Comparison of ENCODE assay signal across 18 cellular contexts in genomic region chr9:116007824-116008223, GRCh38.
"Had no signal": no experiment of that assay in that cellular context is flagged by ENCODE, and none has a peak within 500 bp of the region (broad histone marks: within the 10 kb centered on the region; RNA-seq: fewer than 3 reads in every experiment).

No MANE protein-coding gene starts in this region.

- H3K36me3 ChIP-seq: WERI-Rb-1 had no signal

- H3K27ac Mint-ChIP-seq: activated CD4-positive, alpha-beta T cell treated with anti-CD3 and anti-CD28 coated beads for 36 hours; activated CD8-positive, alpha-beta T cell treated with anti-CD3 and anti-CD28 coated beads for 36 hours; activated naive CD4-positive, alpha-beta T cell treated with anti-CD3 and anti-CD28 coated beads, Interleukin-2, amount 10 ng/mL, durations not matched to agents 7 days and 5 days; activated naive CD8-positive, alpha-beta T cell treated with anti-CD3 and anti-CD28 coated beads for 36 hours; activated T-cell treated with anti-CD3 and anti-CD28 coated beads, Interleukin-2, amount 50 U/mL, for 72 hours; activated T-helper 2 cell treated with anti-CD3 and anti-CD28 coated beads, Interferon-gamma antibody, Interleukin-2, Interleukin-4, amounts not matched to agents 10 μg/mL and 5 μg/mL and 100 μg/mL, durations not matched to agents 14 hours and 24 hours and 36 hours had no signal

- H3K4me3 Mint-ChIP-seq: activated CD4-positive, alpha-beta T cell treated with anti-CD3 and anti-CD28 coated beads for 36 hours; activated CD8-positive, alpha-beta T cell treated with anti-CD3 and anti-CD28 coated beads for 36 hours; activated naive CD4-positive, alpha-beta T cell treated with anti-CD3 and anti-CD28 coated beads, Interleukin-2, amount 10 ng/mL, durations not matched to agents 7 days and 5 days; activated naive CD8-positive, alpha-beta T cell treated with anti-CD3 and anti-CD28 coated beads for 36 hours; activated T-cell treated with anti-CD3 and anti-CD28 coated beads, Interleukin-2, amount 50 U/mL, for 72 hours had no signal

- H3K36me3 Mint-ChIP-seq: activated naive CD4-positive, alpha-beta T cell treated with anti-CD3 and anti-CD28 coated beads, Interleukin-2, amount 10 ng/mL, durations not matched to agents 7 days and 5 days; activated naive CD8-positive, alpha-beta T cell treated with anti-CD3 and anti-CD28 coated beads for 36 hours had no signal

- ATAC-seq: activated CD4-positive, alpha-beta T cell treated with anti-CD3 and anti-CD28 coated beads for 36 hours; activated CD8-positive, alpha-beta T cell treated with anti-CD3 and anti-CD28 coated beads for 36 hours; activated T-cell treated with anti-CD3 and anti-CD28 coated beads, Interleukin-2, amount 50 U/mL, for 72 hours had no signal

- DNase-seq: activated CD4-positive, alpha-beta T cell treated with anti-CD3 and anti-CD28 coated beads for 36 hours; activated CD8-positive, alpha-beta memory T cell treated with anti-CD3 and anti-CD28 coated beads, Interleukin-2, amount 50 U/mL, for 4 hours; activated CD8-positive, alpha-beta T cell treated with anti-CD3 and anti-CD28 coated beads for 36 hours; activated gamma-delta T cell treated with Interleukin-2 at 50 U/mL for 16 hours; activated naive CD4-positive, alpha-beta T cell treated with anti-CD3 and anti-CD28 coated beads, Interleukin-2, amount 10 ng/mL, durations not matched to agents 7 days and 5 days; activated naive CD8-positive, alpha-beta T cell treated with anti-CD3 and anti-CD28 coated beads for 36 hours; activated T-cell treated with anti-CD3 and anti-CD28 coated beads, Interleukin-2, amount 50 U/mL, for 72 hours; caudate nucleus; MM.1S; NCI-H1105; NCI-H1436; NCI-H187; NCI-H2081; NCI-H510A treated with DMSO at 0.1 percent for 48 hours; SIG-M5; T-helper 1 cell; WERI-Rb-1 had no signal

- H3K4me1 Mint-ChIP-seq: activated CD4-positive, alpha-beta T cell treated with anti-CD3 and anti-CD28 coated beads for 36 hours; activated naive CD4-positive, alpha-beta T cell treated with anti-CD3 and anti-CD28 coated beads, Interleukin-2, amount 10 ng/mL, durations not matched to agents 7 days and 5 days; activated naive CD8-positive, alpha-beta T cell treated with anti-CD3 and anti-CD28 coated beads for 36 hours had no signal

- H3K27ac ChIP-seq: WERI-Rb-1 had no signal

- H3K9me3 Mint-ChIP-seq: activated CD8-positive, alpha-beta T cell treated with anti-CD3 and anti-CD28 coated beads for 36 hours; activated T-helper 2 cell treated with anti-CD3 and anti-CD28 coated beads, Interferon-gamma antibody, Interleukin-2, Interleukin-4, amounts not matched to agents 10 μg/mL and 5 μg/mL and 100 μg/mL, durations not matched to agents 14 hours and 24 hours and 36 hours had no signal

- H3K27me3 Mint-ChIP-seq: activated CD4-positive, alpha-beta T cell treated with anti-CD3 and anti-CD28 coated beads for 36 hours; activated CD8-positive, alpha-beta T cell treated with anti-CD3 and anti-CD28 coated beads for 36 hours; activated naive CD4-positive, alpha-beta T cell treated with anti-CD3 and anti-CD28 coated beads, Interleukin-2, amount 10 ng/mL, durations not matched to agents 7 days and 5 days; activated naive CD8-positive, alpha-beta T cell treated with anti-CD3 and anti-CD28 coated beads for 36 hours had no signal
